In genomic region chr1:18970762-18971161, GRCh38 we compare ENCODE assay signal across 19 cellular contexts.
"Had no signal": no experiment of that assay in that cellular context is flagged by ENCODE, and none has a peak within 500 bp of the region (broad histone marks: within the 10 kb centered on the region; RNA-seq: fewer than 3 reads in every experiment).

No MANE protein-coding gene starts in this region.

- DNase-seq: activated CD4-positive, alpha-beta T cell treated with anti-CD3 and anti-CD28 coated beads for 1 hour; activated CD8-positive, alpha-beta memory T cell treated with anti-CD3 and anti-CD28 coated beads for 24 hours; activated CD8-positive, alpha-beta memory T cell treated with anti-CD3 and anti-CD28 coated beads, Interleukin-2, amount 50 U/mL, for 48 hours; activated gamma-delta T cell treated with Interleukin-2 at 50 U/mL for 16 hours; activated T-cell treated with anti-CD3 and anti-CD28 coated beads, Interleukin-2, amount 50 U/mL, for 48 hours; dermis blood vessel endothelial cell; effector memory CD4-positive, alpha-beta T cell; foreskin melanocyte; kidney; occipital lobe; posterior cingulate gyrus; stimulated activated naive CD8-positive, alpha-beta T cell treated with anti-CD3 and anti-CD28 coated beads, Interleukin-15, Interleukin-2, amounts not matched to agents 100 U/mL and 50 U/mL, for 24 hours; substantia nigra; T-helper 2 cell; WERI-Rb-1 had no signal

- H3K36me3 ChIP-seq: adrenal gland, tibial artery, WERI-Rb-1 had no signal

- ATAC-seq: activated naive CD4-positive, alpha-beta T cell treated with anti-CD3 and anti-CD28 coated beads, Interleukin-2, amount 50 U/mL, for 72 hours; left lobe of liver; stimulated activated naive CD8-positive, alpha-beta T cell treated with anti-CD3 and anti-CD28 coated beads, Interleukin-15, Interleukin-2, amounts not matched to agents 100 U/mL and 50 U/mL, for 24 hours had no signal

- H3K27me3 ChIP-seq: adrenal gland, tibial artery had no signal

- H3K4me3 ChIP-seq: adrenal gland, tibial artery had no signal

- H3K27ac ChIP-seq: adrenal gland, tibial artery, WERI-Rb-1 had no signal

- H3K9me3 ChIP-seq: adrenal gland, tibial artery had no signal
